10 cellular contexts compared by ENCODE assay signal in genomic region chr15:45112592-45113379, GRCh38. TPM values are rescaled to one million over a fixed set of nuclear protein-coding genes. Genes with fewer than 3 reads are reported as not detected.
DNase-seq lines count a peak whose midpoint lies in the region; ATAC-seq and TF ChIP-seq lines count a peak whose summit lies in the region.
"Had no signal": no experiment of that assay in that cellular context is flagged by ENCODE, and none has a peak within 500 bp of the region (broad histone marks: within the 10 kb centered on the region; RNA-seq: fewer than 3 reads in every experiment).

No MANE protein-coding gene starts in this region.

- H3K23ac ChIP-seq in IMR-90 (ENCODE audit: low read depth, low read length), result no peak overlapping the region

- POLR2A ChIA-PET in IMR-90 (lab: Charles Lee; ENCODE audit: unreplicated experiment), result no interaction called here
- POLR2A ChIA-PET in RWPE1 (lab: Yijun Ruan, JAX; ENCODE audit: low non-redundant PET), result no interaction called here

- H3K36me3 ChIP-seq in IMR-90 (ENCODE audit: control insufficient read depth, insufficient read depth, low read length) (no peaks in the 10 kb centered on the region), ectodermal cell (ENCODE audit: control insufficient read depth, insufficient read depth, low read length) (no peaks in the 10 kb centered on the region), neural cell (ENCODE audit: insufficient read depth, low read length) (no peaks in the 10 kb centered on the region), prostate gland (no peaks in the 10 kb centered on the region), tibial artery (no peaks in the 10 kb centered on the region)

- no peak overlapping the region for H3K4me3 ChIP-seq in IMR-90 (ENCODE audit: insufficient read depth, low read depth, low read length)
- peak overlapping the region; percentile 27 for H3K4me3 ChIP-seq in ectodermal cell (ENCODE audit: insufficient read depth, low read depth, low read length)
- H3K4me3 ChIP-seq in neural cell (ENCODE audit: low read length), result peak overlapping the region; percentile 60
- peak overlapping the region in 1 of 2 donors; percentile 7 for H3K4me3 ChIP-seq in prostate gland
- peak overlapping the region in 1 of 2 donors; percentile 10 for H3K4me3 ChIP-seq in tibial artery

- ATAC-seq in IMR-90 (ENCODE audit: low read depth), result peak; percentile 19; the same call in 1 of the 2 replicates

- no peak overlapping the region for H3K4ac ChIP-seq in IMR-90 (ENCODE audit: low read depth, low read length)

- H3K79me2 ChIP-seq in neural cell (replicated peaks; ENCODE audit: insufficient read depth, low read length), result no peaks in the 10 kb centered on the region

- H4K20me1 ChIP-seq in IMR-90 (ENCODE audit: insufficient read depth, low read length) (no peaks in the 10 kb centered on the region), neural cell (ENCODE audit: insufficient read depth) (no peaks in the 10 kb centered on the region)

- CTCF ChIA-PET in IMR-90 (lab: Yijun Ruan, JAX) (no interaction called here), RWPE1 (lab: Yijun Ruan, JAX) (interaction anchor here (1.1 kb wide), 1 partner anchor 14 kb away, joined by 3 read pairs; no protein-coding TSS in a partner anchor)

- H3K14ac ChIP-seq in IMR-90 (replicated peaks; ENCODE audit: low read depth, low read length), result no peak overlapping the region

- no peak overlapping the region for H2BK20ac ChIP-seq in IMR-90 (ENCODE audit: low read depth, low read length)

- no peak overlapping the region for H3K56ac ChIP-seq in IMR-90 (ENCODE audit: extremely low read depth, insufficient read depth, low read length)

- dilution Hi-C loops in IMR-90 (cut with HindIII; ENCODE audit: low sequenced_read_pairs, unreplicated experiment), result no loop called here

- H3K9me2 ChIP-seq in neural cell (ENCODE audit: insufficient read depth, low read length), result no peaks in the 10 kb centered on the region

- intact Hi-C loops in IMR-90 (cut with micrococcal nuclease), result no loop called here
- intact Hi-C loops in prostate gland (cut with DNase I), result no loop called here
- intact Hi-C loops in tibial artery (cut with DNase I; ENCODE audit: low total_unique reads), result no loop called here

- H3K27me3 ChIP-seq in IMR-90 (ENCODE audit: control insufficient read depth, insufficient read depth, low read length), result peaks cover 86% of the 10 kb centered on the region
- H3K27me3 ChIP-seq in ectodermal cell (ENCODE audit: control insufficient read depth, insufficient read depth, low read length, poor library complexity, severe bottlenecking), result peaks cover 87% of the 10 kb centered on the region
- peaks cover 88% of the 10 kb centered on the region for H3K27me3 ChIP-seq in neural cell (ENCODE audit: insufficient read depth, low read depth, low read length)
- peaks cover 46% of the 10 kb centered on the region for H3K27me3 ChIP-seq in prostate gland (replicated peaks; ENCODE audit: insufficient read depth)
- H3K27me3 ChIP-seq in tibial artery, result peaks cover 0 to 95% of the 10 kb centered on the region in 2 donors

- TF ChIP-seq POLR2A in IMR-90 (IDR thresholded peaks at IDR 0.05; ENCODE audit: low read depth, low read length) (no peak), prostate gland (IDR thresholded peaks at IDR 0.05) (no peak)

- no peaks in the 10 kb centered on the region for H3K9me3 ChIP-seq in IMR-90 (ENCODE audit: control insufficient read depth, insufficient read depth, low read length)
- no peaks in the 10 kb centered on the region for H3K9me3 ChIP-seq in ectodermal cell (ENCODE audit: control insufficient read depth, low read length)
- H3K9me3 ChIP-seq in neural cell (ENCODE audit: low read length), result no peaks in the 10 kb centered on the region
- H3K9me3 ChIP-seq in prostate gland, result no peaks in the 10 kb centered on the region
- no peaks in the 10 kb centered on the region for H3K9me3 ChIP-seq in tibial artery

- H4K8ac ChIP-seq in IMR-90 (ENCODE audit: low read depth in 2 of 2, low read length in 2 of 2), result no peak overlapping the region

- in situ Hi-C loops in IMR-90 (cut with MboI; ENCODE audit: low sequenced_read_pairs), result no loop called here

- H3K9me1 ChIP-seq in IMR-90 (ENCODE audit: insufficient read depth, low read length), result no peaks in the 10 kb centered on the region

- H2BK120ac ChIP-seq in IMR-90 (ENCODE audit: low read depth, low read length), result no peak overlapping the region

- H3K4me2 ChIP-seq in IMR-90 (ENCODE audit: low read depth, low read length) (no peak overlapping the region; the same call in 1 of the 2 replicates), neural cell (ENCODE audit: low read length) (peak overlapping the region; percentile 19)

- DNase-seq in COR-L47 (lab: John Stamatoyannopoulos, UW) (peak; percentile 27), IMR-90 (no peak), prostate gland (ENCODE audit: low spot score) (no peak), cerebellum (ENCODE audit: low spot score) (no peak), tibial artery (no peak), RWPE1 (ENCODE audit: low spot score) (no peak)
- DNase-seq: HFFc6, Kasumi-1 had no signal

- H4K5ac ChIP-seq in IMR-90 (ENCODE audit: low read depth, low read length), result no peak overlapping the region

- no peak overlapping the region for H2BK5ac ChIP-seq in IMR-90 (ENCODE audit: low read depth, low read length, poor library complexity, severe bottlenecking)

- peak overlapping the region; percentile 13 for H2AFZ ChIP-seq in IMR-90 (replicated peaks; ENCODE audit: low read length, poor library complexity)
- no peak overlapping the region for H2AFZ ChIP-seq in neural cell (ENCODE audit: low read depth, low read length)

- TF ChIP-seq RAD21 in IMR-90 (IDR thresholded peaks at IDR 0.05; ENCODE audit: low read length), result no peak
- no peak for TF ChIP-seq RAD21 in neural cell (conservative IDR thresholded peaks at IDR 0.05)

- H3K9ac ChIP-seq in IMR-90 (ENCODE audit: low read depth, low read length) (no peak overlapping the region), neural cell (ENCODE audit: low read length) (no peak overlapping the region)

- no peaks in the 10 kb centered on the region for H3F3A ChIP-seq in neural cell (ENCODE audit: insufficient read depth, low read length, poor library complexity, severe bottlenecking)

- BruUV-seq in IMR-90 (replicated peaks; lab: Mats Ljungman, UMichigan), result no TSS peak

- TF ChIP-seq EP300 in neural cell (conservative IDR thresholded peaks at IDR 0.05; ENCODE audit: poor library complexity, severe bottlenecking), result no peak

- no peak overlapping the region for H3K18ac ChIP-seq in IMR-90 (ENCODE audit: low read depth, low read length)

- H3K27ac ChIP-seq in IMR-90 (ENCODE audit: insufficient read depth, low read length) (no peak overlapping the region), ectodermal cell (ENCODE audit: insufficient read depth, low read depth, low read length, poor library complexity, severe bottlenecking) (no peak overlapping the region), neural cell (ENCODE audit: low read length) (no peak overlapping the region), prostate gland (no peak overlapping the region), tibial artery (no peak overlapping the region), RWPE1 (no peak overlapping the region)

- H2AK9ac ChIP-seq in IMR-90 (replicated peaks; ENCODE audit: low read depth, low read length, poor library complexity), result no peak overlapping the region

- H4K91ac ChIP-seq in IMR-90 (ENCODE audit: insufficient read depth, low read depth, low read length), result no peak overlapping the region

- H3K4me1 ChIP-seq in IMR-90 (ENCODE audit: control insufficient read depth, insufficient read depth, low read length), result no peaks in the 10 kb centered on the region; the same call in 1 of the 2 replicates
- peaks cover 12% of the 10 kb centered on the region for H3K4me1 ChIP-seq in ectodermal cell (ENCODE audit: control insufficient read depth, insufficient read depth, low read length)
- H3K4me1 ChIP-seq in prostate gland (replicated peaks), result peaks cover 2% of the 10 kb centered on the region
- peaks cover 0 to 45% (median 34%) of the 10 kb centered on the region in 4 donors for H3K4me1 ChIP-seq in tibial artery

- no peaks in the 10 kb centered on the region for H3K79me1 ChIP-seq in IMR-90 (ENCODE audit: low read depth in 1 of 2, low read length in 2 of 2)

- no peak overlapping the region for H2AK5ac ChIP-seq in IMR-90 (ENCODE audit: low read depth, low read length)

- H2BK15ac ChIP-seq in IMR-90 (ENCODE audit: low read depth, low read length), result no peak overlapping the region

- WGBS in IMR-90 (ENCODE audit: extremely low coverage in 2 of 2, insufficient read length in 1 of 2), 2 experiments, result 1% methylated on average over 20 of the region's 57 CpGs; no CpG with 5 or more reads in 1 of the 2 experiments
- WGBS in ectodermal cell, 2 experiments, result 2% methylated on average over 56 to 57 of the region's 57 CpGs
- WGBS in prostate gland, result 2% methylated on average over 50 of the region's 57 CpGs

- TF ChIP-seq CTCF in IMR-90 (conservative IDR thresholded peaks at IDR 0.05; ENCODE audit: low read depth, low read length), result no peak
- no peak for TF ChIP-seq CTCF in neural cell (IDR thresholded peaks at IDR 0.05; ENCODE audit: poor library complexity, severe bottlenecking)
- TF ChIP-seq CTCF in prostate gland (IDR thresholded peaks at IDR 0.05), result no peak
- no peak for TF ChIP-seq CTCF in tibial artery (IDR thresholded peaks at IDR 0.05)
- no peak for TF ChIP-seq CTCF in RWPE1 (conservative IDR thresholded peaks at IDR 0.05; ENCODE audit: low read depth)

RNA-seq across cellular contexts. Expression of gene DUOX2, which starts 1.2 kb away (rescaled TPM):
- total RNA-seq in IMR-90 (2012; rRNA removed) (not detected in 2 replicates), prostate gland (1 to 10 TPM; 2.3 to 2.5 TPM), cerebellum (not detected)
- polyA plus RNA-seq in IMR-90 (2012; rRNA removed) (0.03 TPM in 1 of 2 replicates, not detected in the other), neural cell (not detected in 2 replicates)
- under 0.01 TPM in 1 of 2 replicates, not detected in the other for polyA plus RNA-seq in IMR-90 (2012; cell fraction: cytosol; rRNA removed)
- polyA plus RNA-seq in IMR-90 (2012; cell fraction: nucleus; rRNA removed; ENCODE audit: low replicate concordance), result 0.08 and 0.22 TPM in 2 replicates
- not detected for polyA plus RNA-seq in ectodermal cell (2013, experiment 1 of 4)
- 0.20 TPM for polyA plus RNA-seq in ectodermal cell (2013, experiment 2 of 4)
- not detected for polyA plus RNA-seq in ectodermal cell (2013, experiment 3 of 4)
- 0.24 TPM for polyA plus RNA-seq in ectodermal cell (2013, experiment 4 of 4)
- polyA minus RNA-seq in neural cell, result not detected in 2 replicates
- total RNA-seq: HFFc6 had no signal

RNA-seq across cellular contexts. Expression of gene DUOXA2, which starts 1.3 kb away (rescaled TPM):
- total RNA-seq in IMR-90 (2012; rRNA removed) (not detected in 2 replicates), prostate gland (not detected), cerebellum (not detected)
- polyA plus RNA-seq in IMR-90 (2012; rRNA removed) (not detected in 2 replicates), neural cell (not detected in 2 replicates)
- polyA plus RNA-seq in IMR-90 (2012; cell fraction: cytosol; rRNA removed), result not detected in 2 replicates
- polyA plus RNA-seq in IMR-90 (2012; cell fraction: nucleus; rRNA removed; ENCODE audit: low replicate concordance), result 0.03 TPM in 1 of 2 replicates, not detected in the other
- polyA plus RNA-seq in ectodermal cell (2013, experiment 1 of 4), result not detected
- not detected for polyA plus RNA-seq in ectodermal cell (2013, experiment 2 of 4)
- polyA plus RNA-seq in ectodermal cell (2013, experiment 3 of 4), result 0.16 TPM
- polyA plus RNA-seq in ectodermal cell (2013, experiment 4 of 4), result not detected
- not detected in 2 replicates for polyA minus RNA-seq in neural cell
- total RNA-seq: HFFc6 had no signal

RNA-seq across cellular contexts. Expression of gene DUOXA1, which starts 16.9 kb away (rescaled TPM):
- total RNA-seq in IMR-90 (2012; rRNA removed), result not detected in 2 replicates
- polyA plus RNA-seq in IMR-90 (2012; rRNA removed), result 0.02 TPM in 1 of 2 replicates, not detected in the other
- polyA plus RNA-seq in IMR-90 (2012; cell fraction: cytosol; rRNA removed), result 0.02 and 0.10 TPM in 2 replicates
- 0.06 and 0.07 TPM in 2 replicates for polyA plus RNA-seq in IMR-90 (2012; cell fraction: nucleus; rRNA removed; ENCODE audit: low replicate concordance)
- polyA plus RNA-seq in ectodermal cell (2013, experiment 1 of 4), result not detected
- not detected for polyA plus RNA-seq in ectodermal cell (2013, experiment 2 of 4)
- not detected for polyA plus RNA-seq in ectodermal cell (2013, experiment 3 of 4)
- polyA plus RNA-seq in ectodermal cell (2013, experiment 4 of 4), result not detected
- polyA plus RNA-seq in neural cell, result not detected in 2 replicates
- not detected in 2 replicates for polyA minus RNA-seq in neural cell
- 10 to 100 TPM; 17.6 to 38.8 TPM for total RNA-seq in prostate gland
- not detected for total RNA-seq in cerebellum

RNA-seq across cellular contexts. Expression of gene DUOX1, which starts 17.0 kb away (rescaled TPM):
- total RNA-seq in IMR-90 (2012; rRNA removed), result not detected in 2 replicates
- not detected in 2 replicates for polyA plus RNA-seq in IMR-90 (2012; rRNA removed)
- polyA plus RNA-seq in IMR-90 (2012; cell fraction: cytosol; rRNA removed), result 0.01 TPM in 1 of 2 replicates, not detected in the other
- 0.02 TPM in 2 replicates for polyA plus RNA-seq in IMR-90 (2012; cell fraction: nucleus; rRNA removed; ENCODE audit: low replicate concordance)
- polyA plus RNA-seq in ectodermal cell (2013, experiment 1 of 4), result not detected
- polyA plus RNA-seq in ectodermal cell (2013, experiment 2 of 4), result 0.12 TPM
- polyA plus RNA-seq in ectodermal cell (2013, experiment 3 of 4), result 0.16 TPM
- polyA plus RNA-seq in ectodermal cell (2013, experiment 4 of 4), result 0.08 TPM
- not detected in 2 replicates for polyA plus RNA-seq in neural cell
- polyA minus RNA-seq in neural cell, result not detected in 2 replicates
- 10 to 100 TPM; 18.4 to 32.1 TPM for total RNA-seq in prostate gland
- 0.27 TPM for total RNA-seq in cerebellum

Comparison
In these comparisons a context has a peak if more than half of its experiments do, and no peak if none do; other contexts are left out.
1. RNA of gene DUOXA1, which starts 16.9 kb away (total RNA-seq): 17.6 to 38.8 TPM in prostate gland; not detected in cerebellum (single experiment) and not detected in IMR-90; every median in the first group is over 10 times any median in the second.